ENCODE assay signal across 9 cellular contexts in the genomic region with DNA sequence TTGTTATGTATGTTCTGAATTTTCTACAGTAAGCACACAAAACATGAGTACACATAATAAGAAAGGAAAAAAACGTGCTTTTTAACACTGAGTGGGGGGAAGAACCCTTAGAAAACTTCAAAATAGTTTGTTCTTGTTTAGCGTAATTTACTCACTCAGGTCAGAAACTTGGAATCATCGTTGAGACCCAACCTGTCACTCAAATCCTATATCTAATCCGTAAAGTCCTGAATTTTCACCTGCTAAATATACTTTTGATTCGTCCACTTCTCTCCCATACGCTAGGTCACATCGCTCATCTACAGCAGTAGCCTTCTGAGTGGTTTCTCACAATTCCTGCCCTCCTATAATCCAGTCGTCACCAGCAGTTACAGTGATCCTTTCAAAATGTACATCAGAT. TPM values are rescaled to one million over a fixed set of nuclear protein-coding genes. Genes with fewer than 3 reads are reported as not detected.
DNase-seq lines count a peak whose midpoint lies in the region; ATAC-seq and TF ChIP-seq lines count a peak whose summit lies in the region.
"Had no signal": no experiment of that assay in that cellular context is flagged by ENCODE, and none has a peak within 500 bp of the region (broad histone marks: within the 10 kb centered on the region; RNA-seq: fewer than 3 reads in every experiment).

No MANE protein-coding gene starts in this region.

- H3K36me3 ChIP-seq in mucosa of stomach (ENCODE audit: control insufficient read depth, insufficient read depth, low read length): no peaks in the 10 kb centered on the region

- intact Hi-C loops in MCF 10A (cut with micrococcal nuclease): no loop called here

- H3K9ac ChIP-seq in mucosa of stomach (ENCODE audit: low read length): peak overlapping the region; percentile 66

- ATAC-seq in HG03520 (IDR thresholded peaks at IDR 0.05; ENCODE audit: unreplicated experiment): peak; percentile 5

- in situ Hi-C loops in ACHN (cut with HindIII; ENCODE audit: low pct_ligation_motif_present, low pct_unique_long_range_greater_than_20kb, low sequenced_read_pairs): no loop called here

- DNase-seq in ACHN (peak; percentile 29), MCF 10A (ENCODE audit: unreplicated experiment) (no peak), middle frontal gyrus (ENCODE audit: extremely low spot score, low spot score) (no peak), NCI-H187 treated with DMSO at 0.1 percent for 48 hours (lab: John Stamatoyannopoulos, UW) (no peak), NCI-H69 (lab: John Stamatoyannopoulos, UW) (no peak)
- DNase-seq in stimulated activated CD8-positive, alpha-beta memory T cell treated with anti-CD3 and anti-CD28 coated beads, Interleukin-4, amount 100 ng/mL, for 48 hours: no peak

- no peaks in the 10 kb centered on the region for H3K27me3 Mint-ChIP-seq in MCF 10A (ENCODE audit: insufficient read depth, unreplicated experiment)

- POLR2A ChIA-PET in MCF 10A (lab: Yijun Ruan, JAX): interaction anchor here (0.6 to 2.7 kb wide), 18 partner anchors 13 to 1099 kb away, joined by 3 to 17 read pairs (median 6); a partner anchor contains a TSS

- H3K27ac Mint-ChIP-seq in MCF 10A (ENCODE audit: low read depth, unreplicated experiment): peak overlapping the region; percentile 92

- no peaks in the 10 kb centered on the region for H3K4me1 ChIP-seq in mucosa of stomach (ENCODE audit: control insufficient read depth, insufficient read depth, low read length)

- peak overlapping the region; percentile 86 for H3K4me3 Mint-ChIP-seq in MCF 10A (ENCODE audit: unreplicated experiment)

- no peaks in the 10 kb centered on the region for H3K27me3 ChIP-seq in mucosa of stomach (ENCODE audit: control insufficient read depth, insufficient read depth, low read length)

- CTCF ChIA-PET in MCF 10A (lab: Yijun Ruan, JAX): interaction anchor here (0.6 kb wide), 1 partner anchor 274 kb away, joined by 3 read pairs; no protein-coding TSS in a partner anchor

- TF ChIP-seq CTCF in MCF 10A (IDR thresholded peaks at IDR 0.05; ENCODE audit: unreplicated experiment): no peak

- H3K36me3 Mint-ChIP-seq in MCF 10A (ENCODE audit: insufficient read depth, unreplicated experiment): peaks cover 48% of the 10 kb centered on the region

- peak overlapping the region; percentile 98 for H3K4me3 ChIP-seq in mucosa of stomach (ENCODE audit: low read length)

- H3K9me3 ChIP-seq in mucosa of stomach (ENCODE audit: control insufficient read depth, low read length): no peaks in the 10 kb centered on the region

- peaks cover 11% of the 10 kb centered on the region for H3K4me1 Mint-ChIP-seq in MCF 10A (ENCODE audit: insufficient read depth, unreplicated experiment)

- no peaks in the 10 kb centered on the region for H3K9me3 Mint-ChIP-seq in MCF 10A (ENCODE audit: unreplicated experiment)

- TSS peak; percentile 50 for BruUV-seq in MCF 10A (replicated peaks; lab: Mats Ljungman, UMichigan)

RNA-seq across cellular contexts. Expression of a gene that starts 0.8 kb away (rescaled TPM):
- 40.4 and 51.0 TPM in 2 replicates for total RNA-seq in MCF 10A (2022)

RNA-seq across cellular contexts. Expression of a gene that starts 43.5 kb away (rescaled TPM):
- total RNA-seq in MCF 10A (2022): 45.0 and 46.3 TPM in 2 replicates

RNA-seq across cellular contexts. Expression of a gene that starts 47.6 kb away (rescaled TPM):
- total RNA-seq in MCF 10A (2022): not detected in 2 replicates
- total RNA-seq: T-helper 1 cell treated with Interleukin-12 subunit alpha and Interleukin-12 subunit beta and Interleukin-4 antibody, amounts not matched to agents 30 ng/mL and 1 ng/mL, for 36 hours had no signal
